Comparison of ENCODE assay signal across 1 cellular context in the genomic region with DNA sequence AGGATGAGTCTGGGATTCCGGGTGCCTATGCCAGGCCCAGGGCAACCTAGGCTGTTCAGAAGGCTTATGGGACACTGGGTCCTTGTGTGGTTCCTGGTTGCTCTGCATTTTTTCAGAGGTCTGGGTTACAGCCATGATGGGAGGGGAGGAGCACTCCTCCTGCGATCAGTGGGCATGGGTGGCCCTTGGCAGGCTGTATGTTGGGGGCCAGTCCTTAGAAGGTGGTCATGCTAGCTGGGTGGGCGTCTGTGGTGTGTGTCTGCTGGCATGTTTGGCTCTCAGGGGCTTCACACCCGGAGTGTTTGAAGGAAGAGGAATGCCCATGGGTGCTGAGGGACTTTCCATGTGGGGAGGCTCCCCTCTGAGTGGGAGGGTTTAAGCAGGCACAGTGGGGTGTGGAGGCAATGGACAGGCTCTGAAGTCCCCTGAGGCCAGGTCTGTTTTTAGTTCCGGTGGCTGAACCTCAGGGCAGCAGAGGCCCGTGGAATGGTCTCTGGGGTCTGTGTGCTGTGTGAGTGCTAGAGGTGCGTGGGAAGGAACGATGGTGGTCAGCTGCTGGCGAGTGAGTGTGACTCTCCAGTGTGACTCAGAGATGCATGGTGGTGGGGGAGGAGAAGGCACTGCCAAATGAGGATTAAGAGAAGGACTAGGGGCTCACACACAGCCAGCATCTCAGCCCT.
TF ChIP-seq lines count a peak whose summit lies in the region.

No MANE protein-coding gene starts in this region.

TF ChIP-seq in GM12878, 131 proteins besides CTCF, POLR2A, EP300 and RAD21 (continued from another document and continues in another):
- TF ChIP-seq, protein P1, sequence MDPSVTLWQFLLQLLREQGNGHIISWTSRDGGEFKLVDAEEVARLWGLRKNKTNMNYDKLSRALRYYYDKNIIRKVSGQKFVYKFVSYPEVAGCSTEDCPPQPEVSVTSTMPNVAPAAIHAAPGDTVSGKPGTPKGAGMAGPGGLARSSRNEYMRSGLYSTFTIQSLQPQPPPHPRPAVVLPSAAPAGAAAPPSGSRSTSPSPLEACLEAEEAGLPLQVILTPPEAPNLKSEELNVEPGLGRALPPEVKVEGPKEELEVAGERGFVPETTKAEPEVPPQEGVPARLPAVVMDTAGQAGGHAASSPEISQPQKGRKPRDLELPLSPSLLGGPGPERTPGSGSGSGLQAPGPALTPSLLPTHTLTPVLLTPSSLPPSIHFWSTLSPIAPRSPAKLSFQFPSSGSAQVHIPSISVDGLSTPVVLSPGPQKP (IDR thresholded peaks at IDR 0.05; ENCODE audit: low read depth, low read length): no peak; the same call in 1 of the 2 replicates
- TF ChIP-seq ESRRA (IDR thresholded peaks at IDR 0.05; ENCODE audit: low read length) (no peak), RUNX3 (IDR thresholded peaks at IDR 0.05; ENCODE audit: low read length) (peak; percentile 57; the same call in 1 of the 2 replicates), POLR2AphosphoS2 (IDR thresholded peaks at IDR 0.05; ENCODE audit: low read depth, low read length) (0 out of 2 replicates have a peak, but pooled peaks have one; percentile 29), ATF2 (IDR thresholded peaks at IDR 0.05; ENCODE audit: low read length) (no peak), PAX5 (IDR thresholded peaks at IDR 0.05; ENCODE audit: borderline replicate concordance, low read depth, low read length) (peak; percentile 94), NR2F1 (conservative IDR thresholded peaks at IDR 0.05) (peak; percentile 70; the same call in 1 of the 2 replicates), RB1 (IDR thresholded peaks at IDR 0.05; ENCODE audit: borderline replicate concordance) (peak; percentile 72; the same call in 1 of the 2 replicates), SP1 (IDR thresholded peaks at IDR 0.05; ENCODE audit: low read depth, low read length) (peak; percentile 30), ZSCAN29 (IDR thresholded peaks at IDR 0.05) (no peak), CEBPB (IDR thresholded peaks at IDR 0.05; ENCODE audit: borderline replicate concordance in 1 of 2, low read depth in 2 of 2, low read length in 2 of 2) (no peak), IKZF1 (conservative IDR thresholded peaks at IDR 0.05) (peak; percentile 88), DPF2 (IDR thresholded peaks at IDR 0.05) (peak; percentile 82), BMI1 (IDR thresholded peaks at IDR 0.05; ENCODE audit: borderline replicate concordance) (no peak; the same call in 1 of the 2 replicates), NFIC (IDR thresholded peaks at IDR 0.05; ENCODE audit: low read depth, low read length) (no peak; the same call in 1 of the 2 replicates), LARP7 (IDR thresholded peaks at IDR 0.05) (peak; percentile 25; the same call in 1 of the 2 replicates), BACH1 (IDR thresholded peaks at IDR 0.05; ENCODE audit: borderline replicate concordance) (peak; percentile 74), MEF2B (IDR thresholded peaks at IDR 0.05; ENCODE audit: partially characterized antibody, poor library complexity, severe bottlenecking) (peak; percentile 98), FOS (IDR thresholded peaks at IDR 0.05; ENCODE audit: borderline replicate concordance, extremely low read depth, insufficient read length) (no peak), ETV6 (conservative IDR thresholded peaks at IDR 0.05 in 1 of 2, IDR thresholded peaks at IDR 0.05 in 1 of 2; ENCODE audit: borderline replicate concordance in 1 of 2, low read depth in 1 of 2) (no peak), HDGF (IDR thresholded peaks at IDR 0.05) (peak; percentile 87; the same call in 1 of the 2 replicates), ATF7 (IDR thresholded peaks at IDR 0.05; ENCODE audit: low read depth) (peak; percentile 77), ZNF384 (IDR thresholded peaks at IDR 0.05; ENCODE audit: borderline replicate concordance, low read depth, low read length) (no peak), ZBTB4 (CRISPR knock-in tag; IDR thresholded peaks at IDR 0.05) (no peak), TCF3 (IDR thresholded peaks at IDR 0.05; ENCODE audit: borderline replicate concordance, insufficient read depth, low read depth, low read length) (no peak), NRF1 (conservative IDR thresholded peaks at IDR 0.05; ENCODE audit: low read depth, low read length) (no peak), GATAD2B (conservative IDR thresholded peaks at IDR 0.05; ENCODE audit: low read depth) (peak; percentile 99), RAD51 (IDR thresholded peaks at IDR 0.05) (peak; percentile 21; the same call in 1 of the 2 replicates), CHD2 (IDR thresholded peaks at IDR 0.05; ENCODE audit: borderline replicate concordance, low read depth, low read length) (peak; percentile 75; the same call in 1 of the 2 replicates), JUNB (IDR thresholded peaks at IDR 0.05) (no peak), EGR1 (IDR thresholded peaks at IDR 0.05; ENCODE audit: borderline replicate concordance in 1 of 2, low read depth in 2 of 2, low read length in 2 of 2) (peak in 1 of 2 experiments; percentile 8; a peak in 1 of 3 replicates), BCL11A (IDR thresholded peaks at IDR 0.05; ENCODE audit: low read depth, low read length) (peak; percentile 63), ZNF592 (IDR thresholded peaks at IDR 0.05) (peak; percentile 49; the same call in 1 of the 2 replicates), IRF4 (IDR thresholded peaks at IDR 0.05; ENCODE audit: low read depth, low read length) (no peak), RELA (IDR thresholded peaks at IDR 0.05; ENCODE audit: borderline replicate concordance, partially characterized antibody) (peak; percentile 82), MEF2A (IDR thresholded peaks at IDR 0.05; ENCODE audit: insufficient read depth, low read depth, low read length) (no peak), CUX1 (IDR thresholded peaks at IDR 0.05; ENCODE audit: insufficient replicate concordance, low read depth, low read length) (peak; percentile 87), SUZ12 (IDR thresholded peaks at IDR 0.05; ENCODE audit: unreplicated experiment) (no peak)
- TF ChIP-seq, protein P2, sequence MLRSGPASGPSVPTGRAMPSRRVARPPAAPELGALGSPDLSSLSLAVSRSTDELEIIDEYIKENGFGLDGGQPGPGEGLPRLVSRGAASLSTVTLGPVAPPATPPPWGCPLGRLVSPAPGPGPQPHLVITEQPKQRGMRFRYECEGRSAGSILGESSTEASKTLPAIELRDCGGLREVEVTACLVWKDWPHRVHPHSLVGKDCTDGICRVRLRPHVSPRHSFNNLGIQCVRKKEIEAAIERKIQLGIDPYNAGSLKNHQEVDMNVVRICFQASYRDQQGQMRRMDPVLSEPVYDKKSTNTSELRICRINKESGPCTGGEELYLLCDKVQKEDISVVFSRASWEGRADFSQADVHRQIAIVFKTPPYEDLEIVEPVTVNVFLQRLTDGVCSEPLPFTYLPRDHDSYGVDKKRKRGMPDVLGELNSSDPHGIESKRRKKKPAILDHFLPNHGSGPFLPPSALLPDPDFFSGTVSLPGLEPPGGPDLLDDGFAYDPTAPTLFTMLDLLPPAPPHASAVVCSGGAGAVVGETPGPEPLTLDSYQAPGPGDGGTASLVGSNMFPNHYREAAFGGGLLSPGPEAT (IDR thresholded peaks at IDR 0.05; ENCODE audit: low read depth): peak; percentile 97
- TF ChIP-seq, protein P3, sequence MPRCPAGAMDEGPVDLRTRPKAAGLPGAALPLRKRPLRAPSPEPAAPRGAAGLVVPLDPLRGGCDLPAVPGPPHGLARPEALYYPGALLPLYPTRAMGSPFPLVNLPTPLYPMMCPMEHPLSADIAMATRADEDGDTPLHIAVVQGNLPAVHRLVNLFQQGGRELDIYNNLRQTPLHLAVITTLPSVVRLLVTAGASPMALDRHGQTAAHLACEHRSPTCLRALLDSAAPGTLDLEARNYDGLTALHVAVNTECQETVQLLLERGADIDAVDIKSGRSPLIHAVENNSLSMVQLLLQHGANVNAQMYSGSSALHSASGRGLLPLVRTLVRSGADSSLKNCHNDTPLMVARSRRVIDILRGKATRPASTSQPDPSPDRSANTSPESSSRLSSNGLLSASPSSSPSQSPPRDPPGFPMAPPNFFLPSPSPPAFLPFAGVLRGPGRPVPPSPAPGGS (IDR thresholded peaks at IDR 0.05; ENCODE audit: borderline replicate concordance, insufficient read depth, low read depth, low read length, poor library complexity, severe bottlenecking): no peak
